In the genomic region with DNA sequence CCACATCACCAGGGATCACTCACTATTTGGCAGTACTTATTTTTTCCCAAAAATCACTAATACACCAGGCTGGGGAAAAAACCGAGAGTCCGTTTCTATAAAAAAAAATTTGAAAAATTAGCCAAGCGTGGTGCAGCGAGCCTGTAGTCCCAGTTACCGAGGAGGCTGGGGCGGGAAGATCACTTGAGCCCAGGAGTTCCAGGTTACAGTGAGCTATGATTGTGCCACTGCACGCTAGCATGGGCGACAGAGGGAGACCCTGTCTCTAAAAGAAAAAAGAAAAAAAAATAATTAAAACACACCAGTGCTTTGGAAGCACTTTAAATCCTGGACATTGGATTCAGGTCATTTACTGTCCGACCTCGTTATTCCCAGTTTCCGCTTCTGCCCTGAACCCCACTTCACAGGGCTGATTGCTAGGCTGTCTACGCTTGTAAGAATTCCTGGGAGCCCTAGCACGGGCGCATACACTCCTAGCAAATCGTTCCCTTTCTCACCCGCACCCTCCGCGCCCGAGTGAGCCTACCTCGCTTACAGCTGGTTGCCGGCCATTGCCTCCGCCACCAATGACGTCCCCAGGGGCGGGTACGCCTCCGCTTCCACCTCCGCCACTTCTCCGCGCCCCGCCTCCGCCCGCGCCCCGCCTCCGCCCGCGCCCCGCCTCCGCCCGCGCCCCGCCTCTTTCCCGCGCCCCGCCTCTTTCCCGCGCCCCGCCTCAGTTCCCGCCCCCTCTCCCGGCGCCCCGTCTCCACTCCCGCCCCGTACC, we compare ENCODE assay signal across 8 cellular contexts. TPM values are rescaled to one million over a fixed set of nuclear protein-coding genes. Genes with fewer than 3 reads are reported as not detected.
DNase-seq lines count a peak whose midpoint lies in the region; ATAC-seq and TF ChIP-seq lines count a peak whose summit lies in the region.

A gene (minus strand): TSS at position 571 of the 766 bp plus-strand sequence. CDS start 5,950 bp downstream, outside the sequence.

- in situ Hi-C loops in Panc1 (cut with HindIII; ENCODE audit: low pct_unique_long_range_greater_than_20kb, low sequenced_read_pairs) = no loop called here

- ATAC-seq in GM21515 (IDR thresholded peaks at IDR 0.05; ENCODE audit: unreplicated experiment) (peak; percentile 59), Panc1 (peak; percentile 90)

- CTCF ChIA-PET in Panc1 (lab: Charles Lee) = no interaction called here

- H3K27ac ChIP-seq in Panc1 (ENCODE audit: low read length) = peak within 1 kb of the TSS; percentile 84
- H3K27ac ChIP-seq in thyroid gland = peak within 1 kb of the TSS; percentile 84 to 91 (median 89)

- peaks cover 57% of the 10 kb centered on the region for H3K36me3 Mint-ChIP-seq in dendritic cell treated with granulocyte-macrophage colony-stimulating factor and Interleukin-4, amounts not matched to agents 40 ng/mL and 50 ng/mL, for 4 days (ENCODE audit: low read depth)

- H3K36me3 ChIP-seq in Panc1 (ENCODE audit: control insufficient read depth, insufficient read depth, low read length) (no peaks in the 10 kb centered on the region), thyroid gland (peaks cover 0 to 5% of the 10 kb centered on the region in 2 donors)

- H3K4me1 ChIP-seq in Panc1 (ENCODE audit: control insufficient read depth, insufficient read depth, low read length) = peaks cover 7% of the 10 kb centered on the region
- peaks cover 6 to 19% of the 10 kb centered on the region in 2 donors for H3K4me1 ChIP-seq in thyroid gland

- H3K4me3 ChIP-seq in Panc1 (ENCODE audit: low read depth in 2 of 2, low read length in 2 of 2) = peak within 1 kb of the TSS; percentile 89 to 96
- peak within 1 kb of the TSS; percentile 60 to 77 (median 76) for H3K4me3 ChIP-seq in thyroid gland (replicated peaks in 1 of 3)

- WGBS in thyroid gland, 2 donors = 0% methylated on average over 25 to 54 of the region's 54 CpGs

- intact Hi-C loops in Panc1 (cut with micrococcal nuclease; ENCODE audit: unreplicated experiment) (no loop called here), thyroid gland (cut with DNase I) (no loop called here)
- intact Hi-C loops in dendritic cell treated with granulocyte-macrophage colony-stimulating factor and Interleukin-4, amounts not matched to agents 40 ng/mL and 50 ng/mL, for 4 days (cut with micrococcal nuclease) = loop anchor here (5.0 to 10.0 kb wide), 3 partner anchors 108 to 450 kb away; a partner anchor contains a TSS

- H3K9me3 ChIP-seq in Panc1 (ENCODE audit: control insufficient read depth, insufficient read depth, low read depth, low read length) (no peaks in the 10 kb centered on the region), thyroid gland (no peaks in the 10 kb centered on the region)

- H3K27me3 Mint-ChIP-seq in dendritic cell treated with granulocyte-macrophage colony-stimulating factor and Interleukin-4, amounts not matched to agents 40 ng/mL and 50 ng/mL, for 4 days = no peaks in the 10 kb centered on the region

- BruUV-seq in Panc1 (replicated peaks; lab: Mats Ljungman, UMichigan) = TSS peak; percentile 93

- H3K27ac Mint-ChIP-seq in dendritic cell treated with granulocyte-macrophage colony-stimulating factor and Interleukin-4, amounts not matched to agents 40 ng/mL and 50 ng/mL, for 4 days = peak within 1 kb of the TSS; percentile 99

- H3K4me1 Mint-ChIP-seq in dendritic cell treated with granulocyte-macrophage colony-stimulating factor and Interleukin-4, amounts not matched to agents 40 ng/mL and 50 ng/mL, for 4 days (ENCODE audit: low read depth) = peaks cover 41% of the 10 kb centered on the region

- TF ChIP-seq CTCF in Panc1 (IDR thresholded peaks at IDR 0.05) = no peak
- no peak for TF ChIP-seq CTCF in thyroid gland (IDR thresholded peaks at IDR 0.05)

- no peaks in the 10 kb centered on the region for H3K9me3 Mint-ChIP-seq in dendritic cell treated with granulocyte-macrophage colony-stimulating factor and Interleukin-4, amounts not matched to agents 40 ng/mL and 50 ng/mL, for 4 days

- DNase-seq in Daoy (ENCODE audit: low read depth) = peak; percentile 31
- peak; percentile 68 for DNase-seq in HS-27A (ENCODE audit: low read depth)
- DNase-seq in Panc1 (ENCODE audit: low read depth, low spot score) = peak; percentile 13
- DNase-seq in lung microvascular endothelial cell (ENCODE audit: low read depth in 2 of 2) = peak in 1 of 2 donors; percentile 31
- DNase-seq in thyroid gland = peak; percentile 68 to 93
- DNase-seq in hepatic stellate cell (ENCODE audit: low spot score) = no peak

- POLR2A ChIA-PET in Panc1 (lab: Charles Lee) = interaction anchor here (0.5 kb wide), 1 partner anchor 549 kb away, joined by 7 read pairs; no protein-coding TSS in a partner anchor

- peak within 1 kb of the TSS; percentile 99 for H3K4me3 Mint-ChIP-seq in dendritic cell treated with granulocyte-macrophage colony-stimulating factor and Interleukin-4, amounts not matched to agents 40 ng/mL and 50 ng/mL, for 4 days

- H3K27me3 ChIP-seq in Panc1 (ENCODE audit: control insufficient read depth, insufficient read depth, low read length) (no peaks in the 10 kb centered on the region), thyroid gland (no peaks in the 10 kb centered on the region)

- peak; percentile 89 to 90 for TF ChIP-seq POLR2A in thyroid gland (IDR thresholded peaks at IDR 0.05)

RNA-seq across cellular contexts. Expression of the gene that starts here (rescaled TPM):
- total RNA-seq in Daoy (2014; rRNA removed; shearing (Covaris generic)) = 26.7 and 34.1 TPM in 2 replicates
- total RNA-seq in Panc1 (2021; ENCODE audit: unreplicated experiment) (9.7 TPM), lung microvascular endothelial cell (8.7 and 10.1 TPM in 2 replicates), thyroid gland (100 to 1,000 TPM in 3 of 4 donors, 10 to 100 TPM in 1; 76.7 to 142 (median 113) TPM)
- 4.9 TPM for polyA plus RNA-seq in Panc1 (2012; ENCODE audit: insufficient read length)
